16 cellular contexts compared by ENCODE assay signal in genomic region chr12:72491399-72491798, GRCh38.
"Had no signal": no experiment of that assay in that cellular context is flagged by ENCODE, and none has a peak within 500 bp of the region (broad histone marks: within the 10 kb centered on the region; RNA-seq: fewer than 3 reads in every experiment).

No MANE protein-coding gene starts in this region.

- H3K4me1 ChIP-seq: breast epithelium, esophagus squamous epithelium, right atrium auricular region, spleen, suprapubic skin had no signal

- ATAC-seq: left lobe of liver; mucosa of descending colon; naive thymus-derived CD8-positive, alpha-beta T cell; T-helper 17 cell had no signal

- H3K9me3 ChIP-seq: esophagus squamous epithelium, mucosa of descending colon, suprapubic skin had no signal

- H3K27me3 ChIP-seq: breast epithelium, esophagus squamous epithelium, right atrium auricular region, spleen, suprapubic skin had no signal

- H3K27ac ChIP-seq: breast epithelium, esophagus squamous epithelium, right atrium auricular region, spleen, suprapubic skin had no signal

- H3K4me3 ChIP-seq: breast epithelium, esophagus squamous epithelium, mucosa of descending colon, right atrium auricular region, spleen, suprapubic skin had no signal

- H3K36me3 ChIP-seq: breast epithelium, esophagus squamous epithelium, right atrium auricular region, spleen, suprapubic skin had no signal

- DNase-seq: activated B cell treated with CpG ODN at 0.5 μM for 24 hours; activated CD4-positive, alpha-beta T cell treated with anti-CD3 and anti-CD28 coated beads, Interleukin-2, amount 10 ng/mL, durations not matched to agents 7 days and 5 days; activated CD8-positive, alpha-beta memory T cell treated with anti-CD3 and anti-CD28 coated beads for 24 hours; esophagus squamous epithelium; head of caudate nucleus; islet precursor cell; mammary epithelial cell; mucosa of descending colon; naive thymus-derived CD8-positive, alpha-beta T cell; spleen; stimulated activated naive CD4-positive, alpha-beta T cell; T-helper 17 cell had no signal
